In the genomic region with DNA sequence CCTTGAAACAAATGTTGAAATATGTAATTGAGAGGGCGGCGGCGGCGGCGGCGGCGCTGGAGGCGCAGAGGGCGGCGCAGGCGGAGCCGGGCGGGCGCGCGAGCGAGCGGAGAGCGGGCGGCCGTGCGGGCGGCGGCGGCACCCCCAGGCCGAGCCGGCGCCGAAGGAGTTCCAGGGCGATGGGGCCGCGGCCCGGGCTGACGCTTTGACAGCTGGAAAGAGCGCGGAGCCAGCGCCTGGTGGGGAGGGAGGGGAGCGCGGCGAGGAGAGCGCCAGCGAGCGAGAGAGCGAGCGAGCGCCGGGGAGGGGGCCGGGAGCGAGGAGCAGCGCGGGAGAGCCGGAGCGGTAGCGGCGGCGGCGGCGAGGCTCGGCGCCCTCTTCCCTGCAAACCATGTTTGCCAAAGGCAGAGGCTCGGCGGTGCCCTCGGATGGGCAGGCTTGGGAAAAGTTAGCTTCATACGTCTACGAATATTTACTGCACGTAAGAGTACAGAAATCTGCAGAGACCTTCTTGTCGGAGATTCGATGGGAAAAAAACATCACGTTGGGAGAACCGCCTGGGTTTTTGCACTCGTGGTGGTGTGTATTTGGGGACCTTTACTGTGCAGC, we compare ENCODE assay signal across 8 cellular contexts.
DNase-seq lines count a peak whose midpoint lies in the region; TF ChIP-seq lines count a peak whose summit lies in the region.
"Not testable (repeated sequence)": the region's sequence is repeated elsewhere in the genome, so short reads cannot be mapped to it uniquely, and the experiment has no call there.

No MANE protein-coding gene starts in this region.

- DNase-seq in GM12865 (ENCODE audit: low read depth): peak; percentile 21
- DNase-seq in Jurkat, Clone E6-1 (ENCODE audit: low read depth, low spot score); effector memory CD4-positive, alpha-beta T cell; retinal pigment epithelial cell (ENCODE audit: low read depth); vagina (ENCODE audit: extremely low spot score in 2 of 2): not testable (repeated sequence)
- peak in 1 of 3 donors; percentile 66 for DNase-seq in Peyer's patch
- peak; percentile 4 for DNase-seq in activated T-cell treated with anti-CD3 and anti-CD28 coated beads for 4 hours
- DNase-seq in islet precursor cell: peak; percentile 81

- not testable (repeated sequence) for H3K9me3 ChIP-seq in Peyer's patch; effector memory CD4-positive, alpha-beta T cell (ENCODE audit: control insufficient read depth, low read length); vagina

- not testable (repeated sequence) for H3K36me3 ChIP-seq in Peyer's patch; effector memory CD4-positive, alpha-beta T cell (ENCODE audit: control insufficient read depth, insufficient read depth, low read length); vagina

- not testable (repeated sequence) for H3K4me3 ChIP-seq in GM12865 (ENCODE audit: low read depth, low read length)
- H3K4me3 ChIP-seq in Jurkat, Clone E6-1 (ENCODE audit: low read length): 0 out of 2 replicates have a peak overlapping the region, but pooled peaks have one; percentile 7
- H3K4me3 ChIP-seq in Peyer's patch (peak overlapping the region; percentile 30 to 68 (median 46)), retinal pigment epithelial cell (ENCODE audit: low read length) (peak overlapping the region; percentile 49), vagina (peak overlapping the region; percentile 32 to 51)
- peak overlapping the region; percentile 33 for H3K4me3 ChIP-seq in effector memory CD4-positive, alpha-beta T cell (ENCODE audit: insufficient read depth, low read depth, low read length, poor library complexity, severe bottlenecking)

- TF ChIP-seq POLR2A in Peyer's patch (IDR thresholded peaks at IDR 0.05); vagina (IDR thresholded peaks at IDR 0.05): not testable (repeated sequence)

- TF ChIP-seq CTCF in GM12865 (IDR thresholded peaks at IDR 0.05; ENCODE audit: insufficient read depth, low read depth, low read length, missing control alignments); retinal pigment epithelial cell (conservative IDR thresholded peaks at IDR 0.05; ENCODE audit: low read depth, low read length); vagina (IDR thresholded peaks at IDR 0.05): not testable (repeated sequence)
- peak in 1 of 6 experiments; percentile 8 for TF ChIP-seq CTCF in Peyer's patch (IDR thresholded peaks at IDR 0.05)

- H3K27me3 ChIP-seq in Peyer's patch, vagina: not testable (repeated sequence)
- peaks cover 10% of the 10 kb centered on the region for H3K27me3 ChIP-seq in effector memory CD4-positive, alpha-beta T cell (replicated peaks; ENCODE audit: control insufficient read depth, insufficient read depth, low read length, poor library complexity, severe bottlenecking)

- not testable (repeated sequence) for H3K4me1 ChIP-seq in Peyer's patch; effector memory CD4-positive, alpha-beta T cell (ENCODE audit: control insufficient read depth, insufficient read depth, low read length, poor library complexity, severe bottlenecking); vagina

- not testable (repeated sequence) for H3K27ac ChIP-seq in Peyer's patch; effector memory CD4-positive, alpha-beta T cell (ENCODE audit: insufficient read depth, low read length, poor library complexity, severe bottlenecking); vagina

- intact Hi-C loops in vagina (cut with DNase I): not testable (repeated sequence)
